24 cellular contexts compared by ENCODE assay signal in genomic region chr7:45578467-45578866, GRCh38. TPM values are rescaled to one million over a fixed set of nuclear protein-coding genes. Genes with fewer than 3 reads are reported as not detected.
"Had no signal": no experiment of that assay in that cellular context is flagged by ENCODE, and none has a peak within 500 bp of the region (broad histone marks: within the 10 kb centered on the region; RNA-seq: fewer than 3 reads in every experiment).

No MANE protein-coding gene starts in this region.

- ATAC-seq: heart right ventricle; left colon; naive thymus-derived CD8-positive, alpha-beta T cell; stimulated activated naive CD8-positive, alpha-beta T cell treated with anti-CD3 and anti-CD28 coated beads, Interleukin-15, amount 100 ng/mL, for 72 hours had no signal

- H3K36me3 Mint-ChIP-seq: naive thymus-derived CD8-positive, alpha-beta T cell had no signal

- H3K4me3 Mint-ChIP-seq: dendritic cell treated with granulocyte-macrophage colony-stimulating factor and Interleukin-4, amounts not matched to agents 40 ng/mL and 50 ng/mL, for 4 days; naive thymus-derived CD8-positive, alpha-beta T cell; nephron progenitor cell; stimulated activated naive CD8-positive, alpha-beta T cell treated with anti-CD3 and anti-CD28 coated beads, Interleukin-15, amount 100 ng/mL, for 72 hours had no signal

- H3K27ac Mint-ChIP-seq: dendritic cell treated with granulocyte-macrophage colony-stimulating factor and Interleukin-4, amounts not matched to agents 40 ng/mL and 50 ng/mL, for 4 days; naive thymus-derived CD8-positive, alpha-beta T cell; nephron progenitor cell; stimulated activated naive CD8-positive, alpha-beta T cell treated with anti-CD3 and anti-CD28 coated beads, Interleukin-15, amount 100 ng/mL, for 72 hours had no signal

- DNase-seq: colonic mucosa; effector memory CD4-positive, alpha-beta T cell; erythroblast; esophagus squamous epithelium; foreskin melanocyte; glutamatergic neuron; heart right ventricle; hippocampal formation; kidney glomerular epithelial cell; left colon; left ventricle myocardium inferior; mammary epithelial cell; mesendoderm; naive thymus-derived CD8-positive, alpha-beta T cell; nephron progenitor cell; small intestine; stimulated activated CD4-positive, alpha-beta T cell treated with anti-CD3 and anti-CD28 coated beads, Interleukin-12 subunit alpha, Interleukin-12 subunit beta, amount 100 ng/mL, for 4 hours; stimulated activated CD4-positive, alpha-beta T cell treated with anti-CD3 and anti-CD28 coated beads, Interleukin-1b, Interleukin-23, amount 100 ng/mL, for 48 hours; stimulated activated CD4-positive, alpha-beta T cell treated with anti-CD3 and anti-CD28 coated beads, Interleukin-4, amount 100 ng/mL, for 1 hour; stimulated activated CD8-positive, alpha-beta memory T cell treated with anti-CD3 and anti-CD28 coated beads, Interleukin-4, amount 100 ng/mL, for 48 hours; stimulated activated naive CD4-positive, alpha-beta T cell; stimulated activated naive CD8-positive, alpha-beta T cell treated with anti-CD3 and anti-CD28 coated beads, Interleukin-15, amount 100 ng/mL, for 72 hours; transverse colon had no signal

- H3K9me3 Mint-ChIP-seq: dendritic cell treated with granulocyte-macrophage colony-stimulating factor and Interleukin-4, amounts not matched to agents 40 ng/mL and 50 ng/mL, for 4 days; naive thymus-derived CD8-positive, alpha-beta T cell; nephron progenitor cell; stimulated activated naive CD8-positive, alpha-beta T cell treated with anti-CD3 and anti-CD28 coated beads, Interleukin-15, amount 100 ng/mL, for 72 hours had no signal

RNA-seq across cellular contexts. Expression of gene ADCY1, which starts 4.3 kb away (rescaled TPM):
- total RNA-seq: naive thymus-derived CD8-positive, alpha-beta T cell had no signal
